11 cellular contexts compared by ENCODE assay signal in genomic region chr11:78354741-78355705, GRCh38.
DNase-seq lines count a peak whose midpoint lies in the region; ATAC-seq and TF ChIP-seq lines count a peak whose summit lies in the region.
"Had no signal": no experiment of that assay in that cellular context is flagged by ENCODE, and none has a peak within 500 bp of the region (broad histone marks: within the 10 kb centered on the region; RNA-seq: fewer than 3 reads in every experiment).

No MANE protein-coding gene starts in this region.

- ATAC-seq in GM18505 (IDR thresholded peaks at IDR 0.05; ENCODE audit: unreplicated experiment) (peak; percentile 60), GM19035 (IDR thresholded peaks at IDR 0.05; ENCODE audit: unreplicated experiment) (no peak)
- no peak for ATAC-seq in CD4-positive, alpha-beta T cell (ENCODE audit: poor library complexity)

- no peaks in the 10 kb centered on the region for H4K20me1 ChIP-seq in neural cell (ENCODE audit: insufficient read depth)

- H3K36me3 Mint-ChIP-seq in CD4-positive, alpha-beta T cell (ENCODE audit: low read depth) = no peaks in the 10 kb centered on the region
- H3K36me3 Mint-ChIP-seq: activated naive CD8-positive, alpha-beta T cell had no signal

- POLR2A ChIA-PET in CD4-positive, alpha-beta T cell (lab: Charles Lee) = no interaction called here

- peaks cover 3% of the 10 kb centered on the region for H3F3A ChIP-seq in neural cell (ENCODE audit: insufficient read depth, low read length, poor library complexity, severe bottlenecking)

- no peak for TF ChIP-seq POLR2A in GM18505 (IDR thresholded peaks at IDR 0.05; ENCODE audit: borderline replicate concordance, extremely low read depth, insufficient read depth, insufficient read length)

- peaks cover 37% of the 10 kb centered on the region for H3K79me2 ChIP-seq in neural cell (replicated peaks; ENCODE audit: insufficient read depth, low read length)

- H3K27me3 Mint-ChIP-seq in CD4-positive, alpha-beta T cell = no peaks in the 10 kb centered on the region
- H3K27me3 Mint-ChIP-seq: activated naive CD8-positive, alpha-beta T cell had no signal

- H3K36me3 ChIP-seq in neural cell (ENCODE audit: insufficient read depth, low read length) = no peaks in the 10 kb centered on the region
- H3K36me3 ChIP-seq: SJSA1 had no signal

- no peak for TF ChIP-seq CTCF in neural cell (IDR thresholded peaks at IDR 0.05; ENCODE audit: poor library complexity, severe bottlenecking)
- no peak for TF ChIP-seq CTCF in CD4-positive, alpha-beta T cell (IDR thresholded peaks at IDR 0.05)

- H2AFZ ChIP-seq in neural cell (ENCODE audit: low read depth, low read length) = no peak overlapping the region

- H3K4me3 ChIP-seq in neural cell (ENCODE audit: low read length) = peak overlapping the region; percentile 50
- H3K4me3 ChIP-seq: SJSA1 had no signal

- CTCF ChIA-PET in CD4-positive, alpha-beta T cell (lab: Charles Lee) = no interaction called here

- no peaks in the 10 kb centered on the region for H3K27me3 ChIP-seq in neural cell (ENCODE audit: insufficient read depth, low read depth, low read length)
- H3K27me3 ChIP-seq in CD4-positive, alpha-beta T cell (ENCODE audit: control insufficient read depth, insufficient read depth, low read length) = no peaks in the 10 kb centered on the region
- H3K27me3 ChIP-seq: SJSA1 had no signal

- TF ChIP-seq RAD21 in neural cell (conservative IDR thresholded peaks at IDR 0.05) = peak; percentile 44

- peak overlapping the region; percentile 75 for H3K4me2 ChIP-seq in neural cell (ENCODE audit: low read length)

- H3K4me1 Mint-ChIP-seq in CD4-positive, alpha-beta T cell (ENCODE audit: low read depth) = peaks cover 9% of the 10 kb centered on the region

- no peak overlapping the region for H3K27ac Mint-ChIP-seq in CD4-positive, alpha-beta T cell
- H3K27ac Mint-ChIP-seq: activated naive CD8-positive, alpha-beta T cell had no signal

- peak; percentile 89 for DNase-seq in NCI-H1092 (lab: John Stamatoyannopoulos, UW)
- peak; percentile 18 for DNase-seq in SW480 (ENCODE audit: low spot score)
- DNase-seq in superior temporal gyrus (ENCODE audit: extremely low spot score) = no peak
- DNase-seq in occipital lobe (lab: John Stamatoyannopoulos, UW) = no peak
- no peak for DNase-seq in CD4-positive, alpha-beta T cell
- DNase-seq: stimulated activated CD4-positive, alpha-beta T cell treated with anti-CD3 and anti-CD28 coated beads, Interleukin-15, amount 100 ng/mL, for 24 hours had no signal

- no peaks in the 10 kb centered on the region for H3K9me2 ChIP-seq in neural cell (ENCODE audit: insufficient read depth, low read length)

- H3K9ac ChIP-seq in neural cell (ENCODE audit: low read length) = peak overlapping the region; percentile 38

- no peaks in the 10 kb centered on the region for H3K9me3 ChIP-seq in neural cell (ENCODE audit: low read length)
- no peaks in the 10 kb centered on the region for H3K9me3 ChIP-seq in CD4-positive, alpha-beta T cell (ENCODE audit: control insufficient read depth, low read length)
- H3K9me3 ChIP-seq: SJSA1 had no signal

- peak overlapping the region; percentile 75 for H3K27ac ChIP-seq in neural cell (ENCODE audit: low read length)
- no peak overlapping the region for H3K27ac ChIP-seq in CD4-positive, alpha-beta T cell (ENCODE audit: low read depth, low read length)
- H3K27ac ChIP-seq: SJSA1 had no signal

- intact Hi-C loops in CD4-positive, alpha-beta T cell (cut with DNase I, micrococcal nuclease) = loop anchor here in 1 of 2 experiments (10.0 kb wide), 1 partner anchor 50 kb away; no protein-coding TSS in a partner anchor

- no peak overlapping the region for H3K4me3 Mint-ChIP-seq in CD4-positive, alpha-beta T cell
- H3K4me3 Mint-ChIP-seq: activated naive CD8-positive, alpha-beta T cell had no signal

- H3K9me3 Mint-ChIP-seq in CD4-positive, alpha-beta T cell = peaks cover 3% of the 10 kb centered on the region

- peak; percentile 87 for TF ChIP-seq EP300 in neural cell (conservative IDR thresholded peaks at IDR 0.05; ENCODE audit: poor library complexity, severe bottlenecking)

TF ChIP-seq in neural cell, 6 proteins besides CTCF, POLR2A, EP300 and RAD21:
- no peak for TF ChIP-seq MXI1 (conservative IDR thresholded peaks at IDR 0.05; ENCODE audit: poor library complexity, severe bottlenecking)
- TF ChIP-seq, protein P1, sequence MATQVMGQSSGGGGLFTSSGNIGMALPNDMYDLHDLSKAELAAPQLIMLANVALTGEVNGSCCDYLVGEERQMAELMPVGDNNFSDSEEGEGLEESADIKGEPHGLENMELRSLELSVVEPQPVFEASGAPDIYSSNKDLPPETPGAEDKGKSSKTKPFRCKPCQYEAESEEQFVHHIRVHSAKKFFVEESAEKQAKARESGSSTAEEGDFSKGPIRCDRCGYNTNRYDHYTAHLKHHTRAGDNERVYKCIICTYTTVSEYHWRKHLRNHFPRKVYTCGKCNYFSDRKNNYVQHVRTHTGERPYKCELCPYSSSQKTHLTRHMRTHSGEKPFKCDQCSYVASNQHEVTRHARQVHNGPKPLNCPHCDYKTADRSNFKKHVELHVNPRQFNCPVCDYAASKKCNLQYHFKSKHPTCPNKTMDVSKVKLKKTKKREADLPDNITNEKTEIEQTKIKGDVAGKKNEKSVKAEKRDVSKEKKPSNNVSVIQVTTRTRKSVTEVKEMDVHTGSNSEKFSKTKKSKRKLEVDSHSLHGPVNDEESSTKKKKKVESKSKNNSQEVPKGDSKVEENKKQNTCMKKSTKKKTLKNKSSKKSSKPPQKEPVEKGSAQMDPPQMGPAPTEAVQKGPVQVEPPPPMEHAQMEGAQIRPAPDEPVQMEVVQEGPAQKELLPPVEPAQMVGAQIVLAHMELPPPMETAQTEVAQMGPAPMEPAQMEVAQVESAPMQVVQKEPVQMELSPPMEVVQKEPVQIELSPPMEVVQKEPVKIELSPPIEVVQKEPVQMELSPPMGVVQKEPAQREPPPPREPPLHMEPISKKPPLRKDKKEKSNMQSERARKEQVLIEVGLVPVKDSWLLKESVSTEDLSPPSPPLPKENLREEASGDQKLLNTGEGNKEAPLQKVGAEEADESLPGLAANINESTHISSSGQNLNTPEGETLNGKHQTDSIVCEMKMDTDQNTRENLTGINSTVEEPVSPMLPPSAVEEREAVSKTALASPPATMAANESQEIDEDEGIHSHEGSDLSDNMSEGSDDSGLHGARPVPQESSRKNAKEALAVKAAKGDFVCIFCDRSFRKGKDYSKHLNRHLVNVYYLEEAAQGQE (IDR thresholded peaks at IDR 0.05; ENCODE audit: borderline replicate concordance) = peak; percentile 86
- peak; percentile 32 for TF ChIP-seq SMC3 (conservative IDR thresholded peaks at IDR 0.05; ENCODE audit: poor library complexity)
- peak; percentile 93 for TF ChIP-seq POLR2AphosphoS5 (IDR thresholded peaks at IDR 0.05)

Comparison
In these comparisons a context has a peak if more than half of its experiments do, and no peak if none do; other contexts are left out.
1. DNase-seq: peak in NCI-H1092 (single experiment) and SW480 (single experiment); none in superior temporal gyrus (single experiment), occipital lobe (single experiment) and CD4-positive, alpha-beta T cell (0 of 10).